ENCODE assay signal across 10 cellular contexts in genomic region chr17:14196337-14196997, GRCh38. TPM values are rescaled to one million over a fixed set of nuclear protein-coding genes. Genes with fewer than 3 reads are reported as not detected.
DNase-seq lines count a peak whose midpoint lies in the region; ATAC-seq and TF ChIP-seq lines count a peak whose summit lies in the region.
"Had no signal": no experiment of that assay in that cellular context is flagged by ENCODE, and none has a peak within 500 bp of the region (broad histone marks: within the 10 kb centered on the region; RNA-seq: fewer than 3 reads in every experiment).

No MANE protein-coding gene starts in this region.

- H3K4me1 Mint-ChIP-seq in osteocyte (ENCODE audit: unreplicated experiment): no peaks in the 10 kb centered on the region
- peaks cover 27% of the 10 kb centered on the region for H3K4me1 Mint-ChIP-seq in nephron progenitor cell

- no peak overlapping the region for H3K4me3 Mint-ChIP-seq in osteocyte (ENCODE audit: unreplicated experiment)
- no peak overlapping the region for H3K4me3 Mint-ChIP-seq in nephron progenitor cell

- CTCF ChIA-PET in IMR-90 (lab: Yijun Ruan, JAX): no interaction called here

- no peak overlapping the region for H3K23ac ChIP-seq in IMR-90 (ENCODE audit: low read depth, low read length)

- TF ChIP-seq RAD21 in IMR-90 (IDR thresholded peaks at IDR 0.05; ENCODE audit: low read length): no peak

- DNase-seq in IMR-90 (no peak), astrocyte of the cerebellum (ENCODE audit: low read depth) (no peak), osteocyte (ENCODE audit: extremely low spot score, unreplicated experiment) (peak; percentile 21), nephron progenitor cell (no peak)
- DNase-seq: RPMI8226 had no signal

- H4K20me1 ChIP-seq in IMR-90 (ENCODE audit: insufficient read depth, low read length): no peaks in the 10 kb centered on the region

- H3K36me3 Mint-ChIP-seq in osteocyte (ENCODE audit: unreplicated experiment): peaks cover 12% of the 10 kb centered on the region
- H3K36me3 Mint-ChIP-seq in nephron progenitor cell (ENCODE audit: low read depth): peaks cover 24% of the 10 kb centered on the region

- H3K14ac ChIP-seq in IMR-90 (replicated peaks; ENCODE audit: low read depth, low read length): no peak overlapping the region

- no peak overlapping the region for H2AK5ac ChIP-seq in IMR-90 (ENCODE audit: low read depth, low read length)

- POLR2A ChIA-PET in IMR-90 (lab: Charles Lee; ENCODE audit: unreplicated experiment): no interaction called here

- TF ChIP-seq CTCF in GM12875 (IDR thresholded peaks at IDR 0.05; ENCODE audit: borderline replicate concordance, insufficient read depth, low read depth, low read length): peak; percentile 54; the same call in 1 of the 2 replicates
- TF ChIP-seq CTCF in IMR-90 (conservative IDR thresholded peaks at IDR 0.05; ENCODE audit: low read depth, low read length): 0 out of 2 replicates have a peak, but pooled peaks have one; percentile 3
- TF ChIP-seq CTCF in astrocyte of the cerebellum (IDR thresholded peaks at IDR 0.05; ENCODE audit: low read depth, low read length, missing control alignments): peak; percentile 18
- TF ChIP-seq CTCF in osteocyte (IDR thresholded peaks at IDR 0.05): no peak
- TF ChIP-seq CTCF in nephron progenitor cell (IDR thresholded peaks at IDR 0.05): no peak

- H3K4me3 ChIP-seq in GM12875 (ENCODE audit: low read depth, low read length) (no peak overlapping the region), IMR-90 (ENCODE audit: insufficient read depth, low read depth, low read length) (no peak overlapping the region), astrocyte of the cerebellum (ENCODE audit: low read depth, low read length) (no peak overlapping the region)

- H3K79me1 ChIP-seq in IMR-90 (ENCODE audit: low read depth in 1 of 2, low read length in 2 of 2): no peaks in the 10 kb centered on the region

- no peak overlapping the region for H2BK20ac ChIP-seq in IMR-90 (ENCODE audit: low read depth, low read length)

- H3K9me3 Mint-ChIP-seq in osteocyte (ENCODE audit: unreplicated experiment) (no peaks in the 10 kb centered on the region), nephron progenitor cell (no peaks in the 10 kb centered on the region)

- H2AFZ ChIP-seq in IMR-90 (replicated peaks; ENCODE audit: low read length, poor library complexity): no peak overlapping the region

- H3K18ac ChIP-seq in IMR-90 (ENCODE audit: low read depth, low read length): no peak overlapping the region

- no peak overlapping the region for H3K27ac ChIP-seq in IMR-90 (ENCODE audit: insufficient read depth, low read length)

- H3K4me2 ChIP-seq in IMR-90 (ENCODE audit: low read depth, low read length): no peak overlapping the region

- H3K27ac Mint-ChIP-seq in osteocyte (ENCODE audit: unreplicated experiment) (no peak overlapping the region), nephron progenitor cell (no peak overlapping the region)

- H2BK5ac ChIP-seq in IMR-90 (ENCODE audit: low read depth, low read length, poor library complexity, severe bottlenecking): no peak overlapping the region

- no peak overlapping the region for H4K5ac ChIP-seq in IMR-90 (ENCODE audit: low read depth, low read length)

- WGBS in IMR-90 (ENCODE audit: extremely low coverage in 2 of 2, insufficient read length in 1 of 2), 2 experiments: 83% methylated on average over 1 of the region's 4 CpGs; no CpG with 5 or more reads in 1 of the 2 experiments

- TF ChIP-seq POLR2A in IMR-90 (IDR thresholded peaks at IDR 0.05; ENCODE audit: low read depth, low read length): no peak

- no peaks in the 10 kb centered on the region for H3K27me3 ChIP-seq in IMR-90 (ENCODE audit: control insufficient read depth, insufficient read depth, low read length)

- H2BK15ac ChIP-seq in IMR-90 (ENCODE audit: low read depth, low read length): no peak overlapping the region

- H4K91ac ChIP-seq in IMR-90 (ENCODE audit: insufficient read depth, low read depth, low read length): no peak overlapping the region

- no peak overlapping the region for H3K56ac ChIP-seq in IMR-90 (ENCODE audit: extremely low read depth, insufficient read depth, low read length)

- no peak overlapping the region for H4K8ac ChIP-seq in IMR-90 (ENCODE audit: low read depth in 2 of 2, low read length in 2 of 2)

- no peaks in the 10 kb centered on the region for H3K9me3 ChIP-seq in IMR-90 (ENCODE audit: control insufficient read depth, insufficient read depth, low read length)

- peaks cover 5% of the 10 kb centered on the region; the same call in 1 of the 2 replicates for H3K9me1 ChIP-seq in IMR-90 (ENCODE audit: insufficient read depth, low read length)

- intact Hi-C loops in IMR-90 (cut with micrococcal nuclease): no loop called here

- H3K36me3 ChIP-seq in IMR-90 (ENCODE audit: control insufficient read depth, insufficient read depth, low read length): peaks cover 5% of the 10 kb centered on the region

- in situ Hi-C loops in IMR-90 (cut with MboI; ENCODE audit: low sequenced_read_pairs) (no loop called here), astrocyte of the cerebellum (cut with HindIII; ENCODE audit: low sequenced_read_pairs) (no loop called here)

- no TSS peak for BruUV-seq in IMR-90 (replicated peaks; lab: Mats Ljungman, UMichigan)

- H3K4me1 ChIP-seq in IMR-90 (ENCODE audit: control insufficient read depth, insufficient read depth, low read length): no peaks in the 10 kb centered on the region

- dilution Hi-C loops in IMR-90 (cut with HindIII; ENCODE audit: low sequenced_read_pairs, unreplicated experiment): no loop called here

- no peak overlapping the region for H3K4ac ChIP-seq in IMR-90 (ENCODE audit: low read depth, low read length)

- H2BK120ac ChIP-seq in IMR-90 (ENCODE audit: low read depth, low read length): no peak overlapping the region

- H3K27me3 Mint-ChIP-seq in osteocyte (ENCODE audit: unreplicated experiment): no peaks in the 10 kb centered on the region
- H3K27me3 Mint-ChIP-seq in nephron progenitor cell (ENCODE audit: low read depth, poor library complexity): no peaks in the 10 kb centered on the region

- peak overlapping the region; percentile 6 for H2AK9ac ChIP-seq in IMR-90 (replicated peaks; ENCODE audit: low read depth, low read length, poor library complexity)

- ATAC-seq in IMR-90 (ENCODE audit: low read depth): no peak
- no peak for ATAC-seq in HG02571 (IDR thresholded peaks at IDR 0.05; ENCODE audit: unreplicated experiment)
- no peak for ATAC-seq in GM19324 (IDR thresholded peaks at IDR 0.05; ENCODE audit: low FRiP score, unreplicated experiment)
- ATAC-seq: esophagus mucosa had no signal

- H3K9ac ChIP-seq in IMR-90 (ENCODE audit: low read depth, low read length): no peak overlapping the region

TF ChIP-seq in IMR-90, 13 proteins besides CTCF, POLR2A, EP300 and RAD21:
- TF ChIP-seq ELK1 (IDR thresholded peaks at IDR 0.05; ENCODE audit: borderline replicate concordance, low read depth, low read length): no peak
- TF ChIP-seq RFX5 (IDR thresholded peaks at IDR 0.05; ENCODE audit: low read depth, low read length): no peak
- no peak for TF ChIP-seq BHLHE40 (IDR thresholded peaks at IDR 0.05; ENCODE audit: low read depth, low read length)
- no peak for TF ChIP-seq MXI1 (IDR thresholded peaks at IDR 0.05; ENCODE audit: borderline replicate concordance, low read depth, low read length)
- no peak for TF ChIP-seq USF2 (IDR thresholded peaks at IDR 0.05; ENCODE audit: low read depth, low read length)
- TF ChIP-seq NFE2L2 (IDR thresholded peaks at IDR 0.05; ENCODE audit: low read depth, low read length): no peak
- TF ChIP-seq SMC3 (IDR thresholded peaks at IDR 0.05; ENCODE audit: low read depth, low read length): no peak
- no peak for TF ChIP-seq MAFK (IDR thresholded peaks at IDR 0.05; ENCODE audit: low read depth, low read length)
- TF ChIP-seq RCOR1 (IDR thresholded peaks at IDR 0.05; ENCODE audit: insufficient replicate concordance, low read length): no peak
- no peak for TF ChIP-seq MAZ (IDR thresholded peaks at IDR 0.05; ENCODE audit: borderline replicate concordance, low read depth, low read length)
- no peak for TF ChIP-seq CHD1 (IDR thresholded peaks at IDR 0.05; ENCODE audit: low read depth, low read length)
- no peak for TF ChIP-seq FOS (IDR thresholded peaks at IDR 0.05; ENCODE audit: low read depth, low read length)
- no peak for TF ChIP-seq CEBPB (IDR thresholded peaks at IDR 0.05; ENCODE audit: low read depth, low read length)

RNA-seq across cellular contexts. Expression of gene CDRT15, which starts 40.2 kb away (rescaled TPM):
- not detected in 2 replicates for total RNA-seq in IMR-90 (2012; rRNA removed)
- polyA plus RNA-seq in IMR-90 (2012; rRNA removed): not detected in 2 replicates
- polyA plus RNA-seq in IMR-90 (2012; cell fraction: cytosol; rRNA removed): not detected in 2 replicates
- polyA plus RNA-seq in IMR-90 (2012; cell fraction: nucleus; rRNA removed; ENCODE audit: low replicate concordance): not detected in 2 replicates
- total RNA-seq in osteocyte: not detected in 2 replicates
- total RNA-seq: esophagus mucosa, mononuclear cell had no signal

Comparison
In these comparisons a context has a peak if more than half of its experiments do, and no peak if none do; other contexts are left out.
1. CTCF ChIP-seq: peak in GM12875 (single experiment), IMR-90 (single experiment) and astrocyte of the cerebellum (single experiment); none in osteocyte (single experiment) and nephron progenitor cell (single experiment).